ENCODE assay signal across 1 cellular context in the genomic region with DNA sequence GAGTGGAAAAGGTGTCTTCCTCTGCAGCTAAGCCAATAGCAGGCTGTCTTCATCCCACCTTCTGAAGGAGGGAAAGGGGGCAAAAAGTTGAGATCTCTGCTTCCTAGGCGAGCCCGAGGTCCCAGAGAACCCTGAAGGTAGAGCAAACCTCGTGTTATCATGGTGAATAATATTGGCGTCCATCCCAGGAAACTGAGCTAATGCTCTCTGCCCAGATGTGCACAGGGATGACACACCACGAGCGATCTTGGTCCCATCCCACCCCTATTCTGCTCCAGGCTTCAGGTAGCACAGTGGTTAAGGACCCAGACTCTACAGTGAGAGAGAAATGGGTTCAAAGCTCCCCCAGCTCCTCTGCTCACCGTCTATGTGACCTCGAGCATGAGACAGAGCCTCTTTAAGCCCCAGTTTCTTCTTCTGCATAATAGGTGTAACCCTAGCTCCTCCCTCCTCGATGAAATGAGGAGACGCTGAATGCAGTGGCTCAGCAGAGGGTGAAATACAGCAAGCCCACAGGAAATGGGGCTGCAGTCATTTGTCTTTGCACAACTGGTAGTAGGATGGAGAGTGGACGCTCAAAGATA.
TF ChIP-seq lines count a peak whose summit lies in the region.

No MANE protein-coding gene starts in this region.

TF ChIP-seq in IMR-90, 13 proteins besides CTCF, POLR2A, EP300 and RAD21:
- no peak for TF ChIP-seq NFE2L2 (IDR thresholded peaks at IDR 0.05; ENCODE audit: low read depth, low read length)
- TF ChIP-seq SMC3 (IDR thresholded peaks at IDR 0.05; ENCODE audit: low read depth, low read length): no peak
- no peak for TF ChIP-seq CHD1 (IDR thresholded peaks at IDR 0.05; ENCODE audit: low read depth, low read length)
- no peak for TF ChIP-seq BHLHE40 (IDR thresholded peaks at IDR 0.05; ENCODE audit: low read depth, low read length)
